Comparison of ENCODE assay signal across 5 cellular contexts in genomic region chr2:96065954-96066353, GRCh38. TPM values are rescaled to one million over a fixed set of nuclear protein-coding genes. Genes with fewer than 3 reads are reported as not detected.
"Had no signal": no experiment of that assay in that cellular context is flagged by ENCODE, and none has a peak within 500 bp of the region (broad histone marks: within the 10 kb centered on the region; RNA-seq: fewer than 3 reads in every experiment).

No MANE protein-coding gene starts in this region.

RNA-seq across cellular contexts. Expression of gene ADRA2B, which starts 50.4 kb away (rescaled TPM):
- total RNA-seq: cerebellum, endothelial cell of umbilical vein, lung microvascular endothelial cell, pulmonary artery endothelial cell had no signal
- polyA plus RNA-seq: endothelial cell of umbilical vein; naive thymus-derived CD4-positive, alpha-beta T cell had no signal
